In genomic region chr15:38251726-38252480, GRCh38 we compare ENCODE assay signal across 8 cellular contexts. TPM values are rescaled to one million over a fixed set of nuclear protein-coding genes. Genes with fewer than 3 reads are reported as not detected.
A peak's percentile ranks its signal among the peaks of the same experiment; 100 is the strongest.
DNase-seq lines count a peak whose midpoint lies in the region; ATAC-seq and TF ChIP-seq lines count a peak whose summit lies in the region.

No MANE protein-coding gene starts in this region.

- TF ChIP-seq POLR2A in HCT116 (IDR thresholded peaks at IDR 0.05; ENCODE audit: borderline replicate concordance, extremely low read depth, insufficient read depth, insufficient read length) (peak; percentile 53), NB4 (IDR thresholded peaks at IDR 0.05; ENCODE audit: extremely low read depth, insufficient read length) (peak; percentile 63), tibial nerve (IDR thresholded peaks at IDR 0.05) (peak; percentile 39 to 59)

- peak overlapping the region; percentile 91 for H3K4me2 ChIP-seq in HCT116 (ENCODE audit: low read length)

- TF ChIP-seq RAD21 in HCT116 (IDR thresholded peaks at IDR 0.05; ENCODE audit: low read depth): no peak

- BruUV-seq in HCT116 (replicated peaks; lab: Mats Ljungman, UMichigan): no TSS peak

- H3K4me1 ChIP-seq in ES-I3 (ENCODE audit: insufficient read depth, low read length): peaks cover 13% of the 10 kb centered on the region; the same call in 1 of the 2 replicates
- peaks cover 15 to 30% of the 10 kb centered on the region in 2 experiments for H3K4me1 ChIP-seq in HCT116 (ENCODE audit: control insufficient read depth in 1 of 2, insufficient read depth in 2 of 2, low read length in 2 of 2)
- peaks cover 0 to 31% (median 22%) of the 10 kb centered on the region in 4 donors for H3K4me1 ChIP-seq in tibial nerve

- intact Hi-C loops in HCT116 (cut with micrococcal nuclease) (loop anchor here (5.0 kb wide), 1 partner anchor 180 kb away; no protein-coding TSS in a partner anchor), Right ventricle myocardium inferior (cut with DNase I) (loop anchor here (1.0 to 5.0 kb wide), 6 partner anchors 45 to 250 kb away; no protein-coding TSS in a partner anchor)

- H3K27me3 ChIP-seq in HCT116 (ENCODE audit: insufficient read depth, low read length) (no peaks in the 10 kb centered on the region), tibial nerve (no peaks in the 10 kb centered on the region)

- 0 to 2% methylated on average over 21 to 30 of the region's 71 CpGs for WGBS in tibial nerve, 2 donors

- DNase-seq in HCT116 (ENCODE audit: low read depth, low spot score): peak; percentile 96
- peak; percentile 96 for DNase-seq in NB4 (ENCODE audit: low read depth)
- peak; percentile 93 for DNase-seq in SKM-1 treated with dmso at 0.1 percent for 144 hours (lab: John Stamatoyannopoulos, UW; ENCODE audit: unreplicated experiment)
- DNase-seq in activated naive CD8-positive, alpha-beta T cell treated with anti-CD3 and anti-CD28 coated beads, Interleukin-2, amount 50 U/mL, for 16 hours (ENCODE audit: low read depth, low spot score): peak; percentile 35
- peak; percentile 90 for DNase-seq in Right ventricle myocardium inferior (ENCODE audit: missing footprints)
- DNase-seq in omental fat pad (ENCODE audit: low spot score): peak; percentile 75
- DNase-seq in tibial nerve (ENCODE audit: low spot score in 2 of 2): peak; percentile 76 to 85

- POLR2A ChIA-PET in HCT116 (lab: Charles Lee): interaction anchor here (0.7 to 2.1 kb wide), 13 partner anchors 8 to 256 kb away, joined by 3 to 15 read pairs (median 4); no protein-coding TSS in a partner anchor

- TF ChIP-seq EP300 in tibial nerve (IDR thresholded peaks at IDR 0.05): peak in 1 of 2 donors; percentile 91

- H3K79me2 ChIP-seq in HCT116 (ENCODE audit: insufficient read depth, low read length): peaks cover 43% of the 10 kb centered on the region

- H3K4me3 ChIP-seq in HCT116 (replicated peaks in 1 of 2; ENCODE audit: low read depth in 1 of 2, low read length in 2 of 2): peak overlapping the region; percentile 75 to 91
- H3K4me3 ChIP-seq in NB4 (ENCODE audit: low read depth, low read length): peak overlapping the region; percentile 89
- peak overlapping the region; percentile 88 to 94 (median 91) for H3K4me3 ChIP-seq in tibial nerve

- TF ChIP-seq CTCF in HCT116 (IDR thresholded peaks at IDR 0.05 in 2 of 3, conservative IDR thresholded peaks at IDR 0.05 in 1 of 3; ENCODE audit: borderline replicate concordance in 1 of 3, insufficient read depth in 1 of 3, low read depth in 2 of 3, low read length in 2 of 3): no peak
- TF ChIP-seq CTCF in NB4 (IDR thresholded peaks at IDR 0.05; ENCODE audit: low read depth, low read length): no peak
- TF ChIP-seq CTCF in omental fat pad (IDR thresholded peaks at IDR 0.05): no peak
- peak in 1 of 5 experiments; percentile 22 for TF ChIP-seq CTCF in tibial nerve (IDR thresholded peaks at IDR 0.05)

- H3K9ac ChIP-seq in ES-I3 (ENCODE audit: low read depth, low read length): peak overlapping the region; percentile 83
- peak overlapping the region; percentile 82 for H3K9ac ChIP-seq in HCT116 (ENCODE audit: low read length)

- H2AFZ ChIP-seq in HCT116 (ENCODE audit: low read depth, low read length, poor library complexity, severe bottlenecking): peak overlapping the region; percentile 84

- H3K9me3 ChIP-seq in ES-I3 (ENCODE audit: control insufficient read depth, insufficient read depth, low read length) (no peaks in the 10 kb centered on the region), HCT116 (ENCODE audit: control insufficient read depth in 1 of 2, insufficient read depth in 1 of 2, low read depth in 1 of 2, low read length in 2 of 2) (no peaks in the 10 kb centered on the region), tibial nerve (no peaks in the 10 kb centered on the region)

- ATAC-seq in HCT116 (peak; percentile 75), Right ventricle myocardium inferior (peak; percentile 91), omental fat pad (ENCODE audit: low FRiP score) (peak; percentile 90)

- RAD21 ChIA-PET in HCT116 (lab: Charles Lee; ENCODE audit: low non-redundant PET in 1 of 2, low total read pairs in 2 of 2, uncharacterized antibody in 2 of 2, unreplicated experiment in 2 of 2): interaction anchor here (0.6 to 0.8 kb wide), 4 partner anchors 15 to 256 kb away, joined by 3 to 6 read pairs (median 4); no protein-coding TSS in a partner anchor

- no peaks in the 10 kb centered on the region for H3K36me3 ChIP-seq in ES-I3 (ENCODE audit: insufficient read depth, low read length)
- no peaks in the 10 kb centered on the region for H3K36me3 ChIP-seq in HCT116 (ENCODE audit: control insufficient read depth in 1 of 2, insufficient read depth in 2 of 2, low read length in 2 of 2)
- H3K36me3 ChIP-seq in tibial nerve: no peaks in the 10 kb centered on the region

- peaks cover 7% of the 10 kb centered on the region; the same call in 1 of the 2 replicates for H4K20me1 ChIP-seq in HCT116 (ENCODE audit: insufficient read depth)

- no peaks in the 10 kb centered on the region for H3K9me2 ChIP-seq in HCT116 (ENCODE audit: insufficient read depth)

- H3K27ac ChIP-seq in HCT116 (ENCODE audit: low read depth, low read length): peak overlapping the region; percentile 91
- H3K27ac ChIP-seq in tibial nerve: peak overlapping the region; percentile 95 to 100 (median 99)

- CTCF ChIA-PET in HCT116 (lab: Charles Lee): interaction anchor here (1.2 to 2.0 kb wide), 3 partner anchors 13 to 179 kb away, joined by 3 to 4 read pairs (median 4); no protein-coding TSS in a partner anchor

TF ChIP-seq in HCT116, 20 proteins besides CTCF, POLR2A, EP300 and RAD21 (continues in another document):
- peak; percentile 37; the same call in 1 of the 2 replicates for TF ChIP-seq ZFX (IDR thresholded peaks at IDR 0.05)
- TF ChIP-seq POLR2AphosphoS5 (IDR thresholded peaks at IDR 0.05; ENCODE audit: low read depth, low read length): peak; percentile 69; the same call in 1 of the 2 replicates
- no peak for TF ChIP-seq REST (IDR thresholded peaks at IDR 0.05; ENCODE audit: low read depth)
- TF ChIP-seq CEBPB (IDR thresholded peaks at IDR 0.05; ENCODE audit: low read depth): no peak
- no peak for TF ChIP-seq TCF7L2 (IDR thresholded peaks at IDR 0.05; ENCODE audit: borderline replicate concordance, extremely low read depth, insufficient read depth, insufficient read length)
- TF ChIP-seq MAX (IDR thresholded peaks at IDR 0.05): peak; percentile 91
- peak; percentile 49 for TF ChIP-seq YY1 (IDR thresholded peaks at IDR 0.05; ENCODE audit: extremely low read depth, insufficient replicate concordance, low read depth, low read length)
- 0 out of 2 replicates have a peak, but pooled peaks have one; percentile 24 for TF ChIP-seq CBX3 (IDR thresholded peaks at IDR 0.05; ENCODE audit: low read depth)
- TF ChIP-seq, protein P1, sequence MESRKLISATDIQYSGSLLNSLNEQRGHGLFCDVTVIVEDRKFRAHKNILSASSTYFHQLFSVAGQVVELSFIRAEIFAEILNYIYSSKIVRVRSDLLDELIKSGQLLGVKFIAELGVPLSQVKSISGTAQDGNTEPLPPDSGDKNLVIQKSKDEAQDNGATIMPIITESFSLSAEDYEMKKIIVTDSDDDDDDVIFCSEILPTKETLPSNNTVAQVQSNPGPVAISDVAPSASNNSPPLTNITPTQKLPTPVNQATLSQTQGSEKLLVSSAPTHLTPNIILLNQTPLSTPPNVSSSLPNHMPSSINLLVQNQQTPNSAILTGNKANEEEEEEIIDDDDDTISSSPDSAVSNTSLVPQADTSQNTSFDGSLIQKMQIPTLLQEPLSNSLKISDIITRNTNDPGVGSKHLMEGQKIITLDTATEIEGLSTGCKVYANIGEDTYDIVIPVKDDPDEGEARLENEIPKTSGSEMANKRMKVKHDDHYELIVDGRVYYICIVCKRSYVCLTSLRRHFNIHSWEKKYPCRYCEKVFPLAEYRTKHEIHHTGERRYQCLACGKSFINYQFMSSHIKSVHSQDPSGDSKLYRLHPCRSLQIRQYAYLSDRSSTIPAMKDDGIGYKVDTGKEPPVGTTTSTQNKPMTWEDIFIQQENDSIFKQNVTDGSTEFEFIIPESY (IDR thresholded peaks at IDR 0.05; ENCODE audit: extremely low read depth, insufficient replicate concordance, low read length): no peak
- no peak for TF ChIP-seq ATF3 (IDR thresholded peaks at IDR 0.05)
- TF ChIP-seq ZNF274 (IDR thresholded peaks at IDR 0.05; ENCODE audit: low read depth, low read length): no peak
- TF ChIP-seq ELF1 (IDR thresholded peaks at IDR 0.05; ENCODE audit: borderline replicate concordance, low read depth): no peak

RNA-seq across cellular contexts. Expression of gene SPRED1, which starts 0.7 kb away (rescaled TPM):
- total RNA-seq in HCT116 (2021; ENCODE audit: unreplicated experiment) (24.7 TPM), Right ventricle myocardium inferior (9.9 TPM), omental fat pad (10 to 100 TPM; 22.0 to 74.8 (median 35.9) TPM), tibial nerve (10 to 100 TPM; 20.4 to 35.0 (median 29.0) TPM)
- 7.8 and 9.3 TPM in 2 replicates for polyA plus RNA-seq in HCT116 (2012)

Comparison
In these comparisons a context has a peak if more than half of its experiments do, and no peak if none do; other contexts are left out.
1. Peak in every context shown above with its lines: DNase-seq, ATAC-seq, H3K4me3 ChIP-seq and H3K27ac ChIP-seq.
2. DNase-seq: peak in every context shown above with its lines; median percentile 96 in HCT116; 96 in NB4; 93 in SKM-1 treated with dmso at 0.1 percent for 144 hours; 90 in Right ventricle myocardium inferior; 80 in tibial nerve; 75 in omental fat pad; 35 in activated naive CD8-positive, alpha-beta T cell treated with anti-CD3 and anti-CD28 coated beads, Interleukin-2, amount 50 U/mL, for 16 hours.